ENCODE assay signal across 30 cellular contexts in genomic region chr20:25468126-25469075, GRCh38.
"Had no signal": no experiment of that assay in that cellular context is flagged by ENCODE, and none has a peak within 500 bp of the region (broad histone marks: within the 10 kb centered on the region; RNA-seq: fewer than 3 reads in every experiment).

No MANE protein-coding gene starts in this region.

- H3K4me3 Mint-ChIP-seq: activated CD4-positive, alpha-beta memory T cell treated with anti-CD3 and anti-CD28 coated beads, Interleukin-2, amount 10 ng/mL, durations not matched to agents 7 days and 5 days; activated CD4-positive, alpha-beta T cell treated with anti-CD3 and anti-CD28 coated beads, Interleukin-2, amount 10 ng/mL, durations not matched to agents 24 days and 14 days; activated naive CD4-positive, alpha-beta T cell treated with anti-CD3 and anti-CD28 coated beads, Interleukin-2, amount 50 U/mL, for 24 hours; activated naive CD8-positive, alpha-beta T cell treated with anti-CD3 and anti-CD28 coated beads, Interleukin-2, amount 50 U/mL, for 24 hours; natural killer cell treated with Interleukin-12 subunit alpha and Interleukin-12 subunit beta and Interleukin-15 and Interleukin-18, amount 100 ng/mL, for 72 hours; stimulated activated effector memory CD8-positive, alpha-beta T cell treated with anti-CD3 and anti-CD28 coated beads, Interleukin-12 subunit alpha, Interleukin-12 subunit beta, amount 100 ng/mL, for 72 hours; T-helper 17 cell had no signal

- FAIRE-seq: urothelium cell line had no signal

- DNase-seq: activated CD4-positive, alpha-beta memory T cell treated with anti-CD3 and anti-CD28 coated beads, Interleukin-2, amount 10 ng/mL, durations not matched to agents 7 days and 5 days; activated CD4-positive, alpha-beta T cell treated with anti-CD3 and anti-CD28 coated beads, Interleukin-2, amount 10 ng/mL, durations not matched to agents 24 days and 14 days; activated CD4-positive, CD25-positive, alpha-beta regulatory T cell treated with anti-CD3 and anti-CD28 coated beads, Interleukin-2, amount 50 U/mL, for 72 hours; activated CD8-positive, alpha-beta memory T cell treated with anti-CD3 and anti-CD28 coated beads, Interleukin-2, amount 50 U/mL, for 48 hours; activated naive CD8-positive, alpha-beta T cell treated with anti-CD3 and anti-CD28 coated beads, Interleukin-2, amount 50 U/mL, for 24 hours; activated T-cell treated with anti-CD3 and anti-CD28 coated beads, Interleukin-2, amount 50 U/mL, for 48 hours; amygdala; caudate nucleus; esophagus squamous epithelium; foreskin melanocyte; heart right ventricle; left lung; lower lobe of right lung; mesendoderm; posterior cingulate gyrus; stimulated activated CD4-positive, alpha-beta T cell treated with anti-CD3 and anti-CD28 coated beads, Interleukin-4, amount 100 ng/mL, for 24 hours; SW 1271; T-helper 17 cell; T1000; WERI-Rb-1 had no signal

- H3K4me1 Mint-ChIP-seq: activated CD4-positive, alpha-beta memory T cell treated with anti-CD3 and anti-CD28 coated beads, Interleukin-2, amount 10 ng/mL, durations not matched to agents 7 days and 5 days; activated naive CD8-positive, alpha-beta T cell treated with anti-CD3 and anti-CD28 coated beads, Interleukin-2, amount 50 U/mL, for 24 hours; stimulated activated effector memory CD8-positive, alpha-beta T cell treated with anti-CD3 and anti-CD28 coated beads, Interleukin-12 subunit alpha, Interleukin-12 subunit beta, amount 100 ng/mL, for 72 hours had no signal

- H3K4me3 ChIP-seq: esophagus squamous epithelium, heart right ventricle, left lung, lower lobe of right lung, right lobe of liver, skin epidermis, suprapubic skin, tibial nerve had no signal

- H3K27ac ChIP-seq: epithelial cell of prostate, esophagus squamous epithelium, heart right ventricle, left lung, lower lobe of right lung, right lobe of liver, skin epidermis, suprapubic skin, tibial nerve, WERI-Rb-1 had no signal

- H3K9me3 ChIP-seq: esophagus squamous epithelium, heart right ventricle, left lung, lower lobe of right lung, right lobe of liver, suprapubic skin, tibial nerve had no signal

- H3K4me1 ChIP-seq: esophagus squamous epithelium, left lung, lower lobe of right lung, right lobe of liver, suprapubic skin, tibial nerve had no signal

- H3K9me3 Mint-ChIP-seq: activated CD4-positive, alpha-beta memory T cell treated with anti-CD3 and anti-CD28 coated beads, Interleukin-2, amount 10 ng/mL, durations not matched to agents 7 days and 5 days; activated CD4-positive, alpha-beta T cell treated with anti-CD3 and anti-CD28 coated beads, Interleukin-2, amount 10 ng/mL, durations not matched to agents 24 days and 14 days; activated naive CD4-positive, alpha-beta T cell treated with anti-CD3 and anti-CD28 coated beads, Interleukin-2, amount 50 U/mL, for 24 hours; activated naive CD8-positive, alpha-beta T cell treated with anti-CD3 and anti-CD28 coated beads, Interleukin-2, amount 50 U/mL, for 24 hours; activated T-helper 2 cell treated with anti-CD3 and anti-CD28 coated beads, Interferon-gamma antibody, Interleukin-2, Interleukin-4, amounts not matched to agents 10 μg/mL and 5 μg/mL and 100 μg/mL, durations not matched to agents 14 hours and 24 hours and 36 hours; natural killer cell treated with Interleukin-12 subunit alpha and Interleukin-12 subunit beta and Interleukin-15 and Interleukin-18, amount 100 ng/mL, for 72 hours; stimulated activated effector memory CD8-positive, alpha-beta T cell treated with anti-CD3 and anti-CD28 coated beads, Interleukin-12 subunit alpha, Interleukin-12 subunit beta, amount 100 ng/mL, for 72 hours had no signal

- H3K36me3 Mint-ChIP-seq: activated naive CD4-positive, alpha-beta T cell treated with anti-CD3 and anti-CD28 coated beads, Interleukin-2, amount 50 U/mL, for 24 hours; natural killer cell treated with Interleukin-12 subunit alpha and Interleukin-12 subunit beta and Interleukin-15 and Interleukin-18, amount 100 ng/mL, for 72 hours; stimulated activated effector memory CD8-positive, alpha-beta T cell treated with anti-CD3 and anti-CD28 coated beads, Interleukin-12 subunit alpha, Interleukin-12 subunit beta, amount 100 ng/mL, for 72 hours had no signal

- ATAC-seq: activated naive CD8-positive, alpha-beta T cell treated with anti-CD3 and anti-CD28 coated beads, Interleukin-2, amount 50 U/mL, for 24 hours; heart right ventricle; left lung; lower lobe of right lung; natural killer cell treated with Interleukin-12 subunit alpha and Interleukin-12 subunit beta and Interleukin-15 and Interleukin-18, amount 100 ng/mL, for 72 hours; stimulated activated effector memory CD8-positive, alpha-beta T cell treated with anti-CD3 and anti-CD28 coated beads, Interleukin-12 subunit alpha, Interleukin-12 subunit beta, amount 100 ng/mL, for 72 hours; T-helper 17 cell had no signal

- H3K27me3 Mint-ChIP-seq: activated CD4-positive, alpha-beta memory T cell treated with anti-CD3 and anti-CD28 coated beads, Interleukin-2, amount 10 ng/mL, durations not matched to agents 7 days and 5 days; activated CD4-positive, alpha-beta T cell treated with anti-CD3 and anti-CD28 coated beads, Interleukin-2, amount 10 ng/mL, durations not matched to agents 24 days and 14 days; activated naive CD4-positive, alpha-beta T cell treated with anti-CD3 and anti-CD28 coated beads, Interleukin-2, amount 50 U/mL, for 24 hours; activated naive CD8-positive, alpha-beta T cell treated with anti-CD3 and anti-CD28 coated beads, Interleukin-2, amount 50 U/mL, for 24 hours; natural killer cell treated with Interleukin-12 subunit alpha and Interleukin-12 subunit beta and Interleukin-15 and Interleukin-18, amount 100 ng/mL, for 72 hours; T-helper 17 cell had no signal

- H3K27me3 ChIP-seq: esophagus squamous epithelium, heart right ventricle, left lung, right lobe of liver, suprapubic skin, tibial nerve had no signal

- H3K27ac Mint-ChIP-seq: activated CD4-positive, alpha-beta memory T cell treated with anti-CD3 and anti-CD28 coated beads, Interleukin-2, amount 10 ng/mL, durations not matched to agents 7 days and 5 days; activated CD4-positive, alpha-beta T cell treated with anti-CD3 and anti-CD28 coated beads, Interleukin-2, amount 10 ng/mL, durations not matched to agents 24 days and 14 days; activated naive CD4-positive, alpha-beta T cell treated with anti-CD3 and anti-CD28 coated beads, Interleukin-2, amount 50 U/mL, for 24 hours; activated naive CD8-positive, alpha-beta T cell treated with anti-CD3 and anti-CD28 coated beads, Interleukin-2, amount 50 U/mL, for 24 hours; activated T-helper 2 cell treated with anti-CD3 and anti-CD28 coated beads, Interferon-gamma antibody, Interleukin-2, Interleukin-4, amounts not matched to agents 10 μg/mL and 5 μg/mL and 100 μg/mL, durations not matched to agents 14 hours and 24 hours and 36 hours; natural killer cell treated with Interleukin-12 subunit alpha and Interleukin-12 subunit beta and Interleukin-15 and Interleukin-18, amount 100 ng/mL, for 72 hours; stimulated activated effector memory CD8-positive, alpha-beta T cell treated with anti-CD3 and anti-CD28 coated beads, Interleukin-12 subunit alpha, Interleukin-12 subunit beta, amount 100 ng/mL, for 72 hours; T-helper 17 cell had no signal
